Comparison of ENCODE assay signal across 1 cellular context in genomic region chr5:5418006-5418405, GRCh38.
TF ChIP-seq lines count a peak whose summit lies in the region.

No MANE protein-coding gene starts in this region.

TF ChIP-seq in H1, 55 proteins besides CTCF, POLR2A, EP300 and RAD21:
- TF ChIP-seq MAFK (IDR thresholded peaks at IDR 0.05; ENCODE audit: low read depth, low read length): no peak
- no peak for TF ChIP-seq POLR2AphosphoS5 (IDR thresholded peaks at IDR 0.05; ENCODE audit: low read depth, low read length)
- TF ChIP-seq CBX8 (IDR thresholded peaks at IDR 0.05; ENCODE audit: borderline replicate concordance, low read depth, low read length): no peak
- no peak for TF ChIP-seq ATF2 (IDR thresholded peaks at IDR 0.05; ENCODE audit: low read length)
TF ChIP-seq in H1: peak in this region for 0.
